ENCODE assay signal across 8 cellular contexts in the genomic region with DNA sequence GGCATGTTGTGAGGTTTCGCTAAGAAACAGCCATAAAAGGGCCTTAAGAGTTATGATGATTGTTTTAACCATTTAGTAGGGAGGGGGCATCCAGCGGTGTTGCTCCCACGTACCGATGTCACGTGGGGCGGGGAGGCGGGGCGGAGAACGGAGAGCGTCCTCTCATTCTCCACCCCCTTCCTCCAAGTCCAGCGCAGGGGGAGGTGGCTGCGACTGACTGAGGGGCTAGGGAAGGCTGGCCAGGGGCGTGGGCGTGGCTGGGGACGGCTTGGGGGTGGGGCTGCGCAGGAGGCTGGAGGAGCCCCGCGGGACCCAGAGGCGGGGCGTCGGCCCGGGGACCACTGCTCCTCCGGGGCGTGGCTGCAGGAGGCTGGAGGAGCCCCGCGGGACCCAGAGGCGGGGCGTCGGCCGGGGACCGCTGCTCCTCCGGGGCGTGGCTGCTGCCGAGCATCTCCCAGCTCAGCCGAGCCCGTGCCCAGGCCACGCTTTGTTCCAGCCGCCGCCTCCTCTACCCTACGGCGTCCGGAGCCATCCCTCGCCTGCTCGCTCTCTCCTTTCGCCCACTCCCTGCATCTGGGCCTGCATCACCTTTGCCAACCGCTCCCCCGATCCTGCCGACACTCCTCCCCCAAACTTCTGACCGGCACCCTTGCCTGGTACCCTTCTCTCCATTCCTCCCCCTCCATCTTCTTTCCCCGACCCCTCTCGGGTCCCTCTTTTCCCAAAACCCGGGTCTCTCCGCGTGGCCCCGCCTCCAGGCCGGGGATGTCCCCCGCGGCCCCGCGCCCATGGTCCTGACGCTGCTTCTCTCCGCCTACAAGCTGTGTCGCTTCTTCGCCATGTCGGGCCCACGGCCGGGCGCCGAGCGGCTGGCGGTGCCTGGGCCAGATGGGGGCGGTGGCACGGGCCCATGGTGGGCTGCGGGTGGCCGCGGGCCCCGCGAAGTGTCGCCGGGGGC. TPM values are rescaled to one million over a fixed set of nuclear protein-coding genes. Genes with fewer than 3 reads are reported as not detected.
A peak's percentile ranks its signal among the peaks of the same experiment; 100 is the strongest.
DNase-seq lines count a peak whose midpoint lies in the region; ATAC-seq and TF ChIP-seq lines count a peak whose summit lies in the region.

A gene (plus strand): TSS at position 450 of the 958 bp plus-strand sequence. CDS start 339 bp downstream, at position 789.

- peak within 1 kb of the TSS; percentile 54 for H3K4me3 ChIP-seq in IMR-90 (ENCODE audit: insufficient read depth, low read depth, low read length)
- peak within 1 kb of the TSS; percentile 65 for H3K4me3 ChIP-seq in osteoblast (ENCODE audit: insufficient read depth, low read length)

- H3K4me2 ChIP-seq in IMR-90 (ENCODE audit: low read depth, low read length): peak within 1 kb of the TSS; percentile 84
- peak within 1 kb of the TSS; percentile 79 for H3K4me2 ChIP-seq in osteoblast (ENCODE audit: insufficient read depth, low read length)

- H3K4me1 ChIP-seq in IMR-90 (ENCODE audit: control insufficient read depth, insufficient read depth, low read length) (peaks cover 14% of the 10 kb centered on the region; the same call in 1 of the 2 replicates), osteoblast (ENCODE audit: insufficient read depth, low read length) (peaks cover 7% of the 10 kb centered on the region)

- H3K36me3 Mint-ChIP-seq in activated naive CD4-positive, alpha-beta T cell treated with anti-CD3 and anti-CD28 coated beads, Interleukin-2, amount 10 ng/mL, durations not matched to agents 7 days and 5 days: no peaks in the 10 kb centered on the region

- dilution Hi-C loops in IMR-90 (cut with HindIII; ENCODE audit: low sequenced_read_pairs, unreplicated experiment): no loop called here

- peak within 1 kb of the TSS; percentile 83 to 97 for H4K8ac ChIP-seq in IMR-90 (ENCODE audit: low read depth in 2 of 2, low read length in 2 of 2)

- H3K79me2 ChIP-seq in osteoblast (ENCODE audit: insufficient read depth, low read length): no peaks in the 10 kb centered on the region

- TF ChIP-seq CTCF in IMR-90 (conservative IDR thresholded peaks at IDR 0.05; ENCODE audit: low read depth, low read length): no peak
- no peak for TF ChIP-seq CTCF in osteoblast (IDR thresholded peaks at IDR 0.05; ENCODE audit: extremely low read depth, low read depth, low read length)

- H2AK9ac ChIP-seq in IMR-90 (replicated peaks; ENCODE audit: low read depth, low read length, poor library complexity): peak within 1 kb of the TSS; percentile 33

- intact Hi-C loops in IMR-90 (cut with micrococcal nuclease) (no loop called here), head of caudate nucleus (cut with DNase I) (no loop called here)

- peak within 1 kb of the TSS; percentile 87 for H3K4me3 Mint-ChIP-seq in activated naive CD4-positive, alpha-beta T cell treated with anti-CD3 and anti-CD28 coated beads, Interleukin-2, amount 10 ng/mL, durations not matched to agents 7 days and 5 days

- TF ChIP-seq POLR2A in IMR-90 (IDR thresholded peaks at IDR 0.05; ENCODE audit: low read depth, low read length): no peak

- no TSS peak for BruUV-seq in IMR-90 (replicated peaks; lab: Mats Ljungman, UMichigan)

- H4K20me1 ChIP-seq in IMR-90 (ENCODE audit: insufficient read depth, low read length) (peaks cover 31% of the 10 kb centered on the region), osteoblast (ENCODE audit: insufficient read depth, low read length) (peaks cover 14% of the 10 kb centered on the region)

- peak within 1 kb of the TSS; percentile 91 for H3K14ac ChIP-seq in IMR-90 (replicated peaks; ENCODE audit: low read depth, low read length)

- H3K36me3 ChIP-seq in IMR-90 (ENCODE audit: control insufficient read depth, insufficient read depth, low read length): no peaks in the 10 kb centered on the region
- no peaks in the 10 kb centered on the region for H3K36me3 ChIP-seq in osteoblast (ENCODE audit: insufficient read depth, low read length)

- peak within 1 kb of the TSS; percentile 93 for H3K27ac ChIP-seq in IMR-90 (ENCODE audit: insufficient read depth, low read length)
- H3K27ac ChIP-seq in osteoblast (ENCODE audit: low read depth, low read length): no peak within 1 kb of the TSS
- H3K27ac ChIP-seq in temporal lobe (ENCODE audit: low read depth, low read length): peak within 1 kb of the TSS; percentile 80

- H3K79me1 ChIP-seq in IMR-90 (ENCODE audit: low read depth in 1 of 2, low read length in 2 of 2): peaks cover 5 to 27% of the 10 kb centered on the region in 2 experiments; a peak in 3 of 4 replicates

- peak within 1 kb of the TSS; percentile 52 for H3K56ac ChIP-seq in IMR-90 (ENCODE audit: extremely low read depth, insufficient read depth, low read length)

- H3K9me3 ChIP-seq in IMR-90 (ENCODE audit: control insufficient read depth, insufficient read depth, low read length) (no peaks in the 10 kb centered on the region), osteoblast (ENCODE audit: low read depth, low read length) (no peaks in the 10 kb centered on the region)

- H3K23ac ChIP-seq in IMR-90 (ENCODE audit: low read depth, low read length): peak within 1 kb of the TSS; percentile 70

- peak within 1 kb of the TSS; percentile 81 for H3K27ac Mint-ChIP-seq in activated naive CD4-positive, alpha-beta T cell treated with anti-CD3 and anti-CD28 coated beads, Interleukin-2, amount 10 ng/mL, durations not matched to agents 7 days and 5 days

- peak within 1 kb of the TSS; percentile 43 for H3K9ac ChIP-seq in IMR-90 (ENCODE audit: low read depth, low read length)

- no peak within 1 kb of the TSS; the same call in 1 of the 2 replicates for H3K18ac ChIP-seq in IMR-90 (ENCODE audit: low read depth, low read length)

- peak within 1 kb of the TSS; percentile 62 for H2BK120ac ChIP-seq in IMR-90 (ENCODE audit: low read depth, low read length)

- H2BK15ac ChIP-seq in IMR-90 (ENCODE audit: low read depth, low read length): peak within 1 kb of the TSS; percentile 16; the same call in 1 of the 3 replicates

- H3K4ac ChIP-seq in IMR-90 (ENCODE audit: low read depth, low read length): peak within 1 kb of the TSS; percentile 92

- in situ Hi-C loops in IMR-90 (cut with MboI; ENCODE audit: low sequenced_read_pairs) (no loop called here), SK-MEL-5 (cut with HindIII; ENCODE audit: low pct_unique_long_range_greater_than_20kb, low sequenced_read_pairs) (no loop called here)

- peaks cover 35% of the 10 kb centered on the region for H3K9me1 ChIP-seq in IMR-90 (ENCODE audit: insufficient read depth, low read length)

- peak within 1 kb of the TSS; percentile 40 for H4K5ac ChIP-seq in IMR-90 (ENCODE audit: low read depth, low read length)

- no peaks in the 10 kb centered on the region for H3K9me3 Mint-ChIP-seq in activated naive CD4-positive, alpha-beta T cell treated with anti-CD3 and anti-CD28 coated beads, Interleukin-2, amount 10 ng/mL, durations not matched to agents 7 days and 5 days

- no peak within 1 kb of the TSS for H2BK5ac ChIP-seq in IMR-90 (ENCODE audit: low read depth, low read length, poor library complexity, severe bottlenecking)

- TF ChIP-seq RAD21 in IMR-90 (IDR thresholded peaks at IDR 0.05; ENCODE audit: low read length): no peak

- POLR2A ChIA-PET in IMR-90 (lab: Charles Lee; ENCODE audit: unreplicated experiment): no interaction called here

- H2BK20ac ChIP-seq in IMR-90 (ENCODE audit: low read depth, low read length): peak within 1 kb of the TSS; percentile 73

- H2AFZ ChIP-seq in IMR-90 (replicated peaks; ENCODE audit: low read length, poor library complexity) (peak within 1 kb of the TSS; percentile 93), osteoblast (ENCODE audit: low read length) (no peak within 1 kb of the TSS)

- DNase-seq in COLO829 (ENCODE audit: low spot score) (peak; percentile 91), IMR-90 (peak; percentile 85), SK-MEL-5 (ENCODE audit: low read depth, low spot score) (peak; percentile 85), head of caudate nucleus (peak; percentile 71 to 95 (median 89)), osteoblast (ENCODE audit: insufficient read length, low spot score, missing footprints) (peak; percentile 98)
- peak; percentile 90 for DNase-seq in activated naive CD4-positive, alpha-beta T cell treated with anti-CD3 and anti-CD28 coated beads, Interleukin-2, amount 10 ng/mL, durations not matched to agents 7 days and 5 days

- peak within 1 kb of the TSS; percentile 29 for H2AK5ac ChIP-seq in IMR-90 (ENCODE audit: low read depth, low read length)

- ATAC-seq in GM21367 (IDR thresholded peaks at IDR 0.05; ENCODE audit: unreplicated experiment) (peak; percentile 61), IMR-90 (ENCODE audit: low read depth) (peak; percentile 83)

- CTCF ChIA-PET in IMR-90 (lab: Yijun Ruan, JAX): no interaction called here
- CTCF ChIA-PET in activated naive CD4-positive, alpha-beta T cell treated with anti-CD3 and anti-CD28 coated beads, Interleukin-2, amount 10 ng/mL, durations not matched to agents 7 days and 5 days (lab: Charles Lee): no interaction called here

- peaks cover 29% of the 10 kb centered on the region for H3K4me1 Mint-ChIP-seq in activated naive CD4-positive, alpha-beta T cell treated with anti-CD3 and anti-CD28 coated beads, Interleukin-2, amount 10 ng/mL, durations not matched to agents 7 days and 5 days

- 1% methylated on average over 28 of the region's 80 CpGs; no CpG with 5 or more reads in 1 of the 2 experiments for WGBS in IMR-90 (ENCODE audit: extremely low coverage in 2 of 2, insufficient read length in 1 of 2), 2 experiments

- H3K27me3 ChIP-seq in IMR-90 (ENCODE audit: control insufficient read depth, insufficient read depth, low read length) (no peaks in the 10 kb centered on the region), osteoblast (ENCODE audit: insufficient read depth, low read length) (peaks cover 16% of the 10 kb centered on the region)

- peaks cover 5% of the 10 kb centered on the region for H3K27me3 Mint-ChIP-seq in activated naive CD4-positive, alpha-beta T cell treated with anti-CD3 and anti-CD28 coated beads, Interleukin-2, amount 10 ng/mL, durations not matched to agents 7 days and 5 days

- H4K91ac ChIP-seq in IMR-90 (ENCODE audit: insufficient read depth, low read depth, low read length): peak within 1 kb of the TSS; percentile 79

TF ChIP-seq in IMR-90, 13 proteins besides CTCF, POLR2A, EP300 and RAD21 (continues in another document):
- no peak for TF ChIP-seq CEBPB (IDR thresholded peaks at IDR 0.05; ENCODE audit: low read depth, low read length)

RNA-seq across cellular contexts. Expression of the gene that starts here (rescaled TPM):
- 2.5 and 3.4 TPM in 2 replicates for total RNA-seq in IMR-90 (2012; rRNA removed)
- 10.3 and 11.4 TPM in 2 replicates for polyA plus RNA-seq in IMR-90 (2012; rRNA removed)
- 2.3 and 9.3 TPM in 2 replicates for polyA plus RNA-seq in IMR-90 (2012; cell fraction: cytosol; rRNA removed)
- 28.6 and 45.7 TPM in 2 replicates for polyA plus RNA-seq in IMR-90 (2012; cell fraction: nucleus; rRNA removed; ENCODE audit: low replicate concordance)
- 4.1 and 5.1 TPM in 2 replicates for total RNA-seq in SK-MEL-5 (2014; rRNA removed; shearing (Covaris generic))
- polyA plus RNA-seq in SK-MEL-5 (2015; cell fraction: cytosol; rRNA removed): 5.1 and 11.0 TPM in 2 replicates
- polyA plus RNA-seq in SK-MEL-5 (2015; cell fraction: nucleus; rRNA removed): 10.0 and 12.6 TPM in 2 replicates
- total RNA-seq in osteoblast: 5.8 and 5.9 TPM in 2 replicates
- 18.9 TPM for total RNA-seq in temporal lobe
